8 cellular contexts compared by ENCODE assay signal in the genomic region with DNA sequence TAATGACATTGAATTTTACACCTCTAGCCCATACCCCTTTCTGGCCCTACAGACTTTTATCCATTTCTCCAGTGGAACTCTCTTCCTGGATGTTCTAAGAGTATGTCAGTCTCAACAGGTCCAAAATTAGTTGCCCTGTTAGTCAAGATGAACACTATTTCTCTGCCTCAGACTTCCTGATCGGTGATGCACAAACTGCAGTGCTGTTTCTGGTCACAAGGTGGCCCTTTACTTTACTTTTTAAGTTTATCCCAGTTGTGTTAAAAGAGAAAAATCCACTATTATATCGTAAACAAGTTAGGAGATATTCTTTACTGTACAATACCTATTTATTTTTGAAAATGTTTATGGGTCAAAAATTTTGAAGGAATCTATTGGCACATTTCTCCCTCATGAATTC.
DNase-seq lines count a peak whose midpoint lies in the region; ATAC-seq and TF ChIP-seq lines count a peak whose summit lies in the region.

No MANE protein-coding gene starts in this region.

- H3K4me3 ChIP-seq in retinal pigment epithelial cell (ENCODE audit: low read length), result no peak overlapping the region

- peak; percentile 66 for TF ChIP-seq CTCF in retinal pigment epithelial cell (conservative IDR thresholded peaks at IDR 0.05; ENCODE audit: low read depth, low read length)

- DNase-seq in COR-L47 (lab: John Stamatoyannopoulos, UW), result peak; percentile 10
- DNase-seq in MV-4-11 (lab: John Stamatoyannopoulos, UW), result peak; percentile 9
- peak; percentile 37 to 57 for DNase-seq in activated CD4-positive, alpha-beta T cell treated with anti-CD3 and anti-CD28 coated beads, Interleukin-2, amount 50 U/mL, for 48 hours
- peak; percentile 72 for DNase-seq in fibroblast of peridontal ligament (ENCODE audit: extremely low read depth)
- no peak for DNase-seq in retinal pigment epithelial cell (ENCODE audit: low read depth)

- ATAC-seq in GM18907 (IDR thresholded peaks at IDR 0.05; ENCODE audit: unreplicated experiment) (peak; percentile 73), GM19035 (IDR thresholded peaks at IDR 0.05; ENCODE audit: unreplicated experiment) (no peak), HG03521 (IDR thresholded peaks at IDR 0.05; ENCODE audit: unreplicated experiment) (no peak)
